25 cellular contexts compared by ENCODE assay signal in genomic region chrX:1597345-1598020, GRCh38. TPM values are rescaled to one million over a fixed set of nuclear protein-coding genes. Genes with fewer than 3 reads are reported as not detected.
DNase-seq lines count a peak whose midpoint lies in the region; ATAC-seq, FAIRE-seq and TF ChIP-seq lines count a peak whose summit lies in the region.
"Had no signal": no experiment of that assay in that cellular context is flagged by ENCODE, and none has a peak within 500 bp of the region (broad histone marks: within the 10 kb centered on the region; RNA-seq: fewer than 3 reads in every experiment).

No MANE protein-coding gene starts in this region.

- no peak overlapping the region for H3K27ac ChIP-seq in H9 (ENCODE audit: insufficient read length, low read depth, low read length)
- H3K27ac ChIP-seq in HepG2 (ENCODE audit: extremely low read length, insufficient read depth, low read length), result no peak overlapping the region
- no peak overlapping the region for H3K27ac ChIP-seq in thyroid gland
- H3K27ac ChIP-seq: body of pancreas had no signal

- peak overlapping the region; percentile 29 for H3K27ac Mint-ChIP-seq in activated T-cell treated with anti-CD3 and anti-CD28 coated beads, Interleukin-2, amount 50 U/mL, for 24 hours
- H3K27ac Mint-ChIP-seq in H9, result peak overlapping the region in 2 of 3 experiments; percentile 22 to 75; a peak in 1 of 7 replicates
- no peak overlapping the region for H3K27ac Mint-ChIP-seq in stimulated activated memory B cell treated with anti-CD40 and anti-IgM and Interleukin-4, amounts not matched to agents 10 μg/mL and 1 μg/mL and 100 μg/mL, for 72 hours

- no peak overlapping the region for H3K23ac ChIP-seq in H9 (ENCODE audit: insufficient read length, low read depth, low read length)

- no peak overlapping the region for H2BK20ac ChIP-seq in H9 (ENCODE audit: low read depth, low read length, poor library complexity, severe bottlenecking)

- H3K27me3 ChIP-seq in H9 (ENCODE audit: insufficient read depth, low read length) (no peaks in the 10 kb centered on the region), HepG2 (ENCODE audit: control insufficient read depth in 1 of 2, insufficient read depth in 2 of 2, low read length in 2 of 2) (no peaks in the 10 kb centered on the region; a peak in 1 of 5 replicates), thyroid gland (no peaks in the 10 kb centered on the region)
- H3K27me3 ChIP-seq: body of pancreas had no signal

- peaks cover 39% of the 10 kb centered on the region for H3K4me1 Mint-ChIP-seq in activated T-cell treated with anti-CD3 and anti-CD28 coated beads, Interleukin-2, amount 50 U/mL, for 24 hours (ENCODE audit: low read depth)
- peaks cover 8 to 9% of the 10 kb centered on the region in 2 experiments for H3K4me1 Mint-ChIP-seq in H9
- peaks cover 45% of the 10 kb centered on the region for H3K4me1 Mint-ChIP-seq in stimulated activated memory B cell treated with anti-CD40 and anti-IgM and Interleukin-4, amounts not matched to agents 10 μg/mL and 1 μg/mL and 100 μg/mL, for 72 hours

- H3K27me3 Mint-ChIP-seq in activated T-cell treated with anti-CD3 and anti-CD28 coated beads, Interleukin-2, amount 50 U/mL, for 24 hours, result no peaks in the 10 kb centered on the region
- H3K27me3 Mint-ChIP-seq in H9 (ENCODE audit: low read depth), result no peaks in the 10 kb centered on the region
- no peaks in the 10 kb centered on the region for H3K27me3 Mint-ChIP-seq in stimulated activated memory B cell treated with anti-CD40 and anti-IgM and Interleukin-4, amounts not matched to agents 10 μg/mL and 1 μg/mL and 100 μg/mL, for 72 hours

- peaks cover 92% of the 10 kb centered on the region for H3K36me3 Mint-ChIP-seq in activated T-cell treated with anti-CD3 and anti-CD28 coated beads, Interleukin-2, amount 50 U/mL, for 24 hours (ENCODE audit: low read depth)
- H3K36me3 Mint-ChIP-seq in H9 (ENCODE audit: insufficient read depth in 1 of 3, low read depth in 3 of 3), result peaks cover 53 to 85% (median 80%) of the 10 kb centered on the region in 3 experiments
- peaks cover 90% of the 10 kb centered on the region for H3K36me3 Mint-ChIP-seq in stimulated activated memory B cell treated with anti-CD40 and anti-IgM and Interleukin-4, amounts not matched to agents 10 μg/mL and 1 μg/mL and 100 μg/mL, for 72 hours

- BruUV-seq in HepG2 (replicated peaks; lab: Mats Ljungman, UMichigan), result no TSS peak

- H3K4me3 ChIP-seq in HepG2 (replicated peaks in 1 of 3; ENCODE audit: insufficient read depth in 1 of 3, low read depth in 2 of 3, low read length in 3 of 3), result no peak overlapping the region
- no peak overlapping the region for H3K4me3 ChIP-seq in thyroid gland (replicated peaks in 1 of 3)
- H3K4me3 ChIP-seq: body of pancreas had no signal

- H3K4me3 Mint-ChIP-seq in activated T-cell treated with anti-CD3 and anti-CD28 coated beads, Interleukin-2, amount 50 U/mL, for 24 hours, result no peak overlapping the region
- H3K4me3 Mint-ChIP-seq in H9, result no peak overlapping the region
- peak overlapping the region; percentile 18 for H3K4me3 Mint-ChIP-seq in stimulated activated memory B cell treated with anti-CD40 and anti-IgM and Interleukin-4, amounts not matched to agents 10 μg/mL and 1 μg/mL and 100 μg/mL, for 72 hours
- H3K4me3 Mint-ChIP-seq: CD14-positive monocyte had no signal

- H3K14ac ChIP-seq in H9 (ENCODE audit: insufficient read depth, low read length), result no peak overlapping the region

- no peak overlapping the region for H3K56ac ChIP-seq in H9 (ENCODE audit: insufficient read length, low read depth, low read length)

- H3K9ac ChIP-seq in H9 (ENCODE audit: extremely low read depth, insufficient read length, low read length), result no peak overlapping the region
- no peak overlapping the region for H3K9ac ChIP-seq in HepG2 (ENCODE audit: insufficient read depth, low read depth, low read length)

- H4K5ac ChIP-seq in H9 (ENCODE audit: insufficient read length, low read depth, low read length), result no peak overlapping the region

- no peak overlapping the region for H3K4ac ChIP-seq in H9 (ENCODE audit: low read depth, low read length)

- H2BK15ac ChIP-seq in H9 (ENCODE audit: low read depth, low read length), result no peak overlapping the region

- TF ChIP-seq POLR2A in HepG2 (IDR thresholded peaks at IDR 0.05; ENCODE audit: insufficient read depth in 1 of 2, low read depth in 2 of 2, low read length in 2 of 2), result no peak
- no peak for TF ChIP-seq POLR2A in thyroid gland (IDR thresholded peaks at IDR 0.05)

- H2BK12ac ChIP-seq in H9 (ENCODE audit: insufficient read length, low read depth, low read length), result no peak overlapping the region

- peaks cover 14% of the 10 kb centered on the region for H3K79me1 ChIP-seq in H9 (ENCODE audit: insufficient read depth, low read depth, low read length, poor library complexity, severe bottlenecking)

- H3K79me2 ChIP-seq in H9 (ENCODE audit: insufficient read depth, low read length) (peaks cover 19% of the 10 kb centered on the region; the same call in 1 of the 2 replicates), HepG2 (ENCODE audit: insufficient read depth, low read length) (peaks cover 34% of the 10 kb centered on the region)

- no peak overlapping the region for H4K91ac ChIP-seq in H9 (ENCODE audit: insufficient read length, low read depth, low read length)

- H2BK120ac ChIP-seq in H9 (ENCODE audit: low read depth, low read length, poor library complexity, severe bottlenecking), result no peak overlapping the region

- no peak overlapping the region for H3T11ph ChIP-seq in H9 (ENCODE audit: low read length)

- POLR2A ChIA-PET in HepG2 (lab: Yijun Ruan, JAX), result no interaction called here

- H3K9me3 ChIP-seq in H9 (ENCODE audit: control insufficient read depth, low read depth, low read length) (no peaks in the 10 kb centered on the region), HepG2 (ENCODE audit: low read length) (no peaks in the 10 kb centered on the region), thyroid gland (no peaks in the 10 kb centered on the region)
- H3K9me3 ChIP-seq: body of pancreas had no signal

- H2AFZ ChIP-seq in H9 (ENCODE audit: low read length), result no peak overlapping the region
- H2AFZ ChIP-seq in HepG2 (ENCODE audit: low read length), result no peak overlapping the region

- H3K36me3 ChIP-seq in HepG2 (replicated peaks in 1 of 2; ENCODE audit: control insufficient read depth in 1 of 2, insufficient read depth in 2 of 2, low read length in 2 of 2) (peaks cover 37 to 85% of the 10 kb centered on the region in 2 experiments), thyroid gland (peaks cover 83% of the 10 kb centered on the region in 2 donors)

- WGBS in H9 (ENCODE audit: extremely low coverage, insufficient read length, low lambda C conversion rate), result no CpG with 5 or more reads among the region's 25 CpGs
- 98% methylated on average over 18 of the region's 25 CpGs for WGBS in HepG2 (ENCODE audit: low lambda C conversion rate)
- WGBS in thyroid gland, 2 donors, result 88 to 89% methylated on average over 22 to 24 of the region's 25 CpGs

- no peak for TF ChIP-seq RAD21 in HepG2 (CRISPR knock-in tag; IDR thresholded peaks at IDR 0.05)

- H3K18ac ChIP-seq in H9 (ENCODE audit: insufficient read length, low read depth, low read length), result no peak overlapping the region

- TF ChIP-seq EP300 in HepG2 (IDR thresholded peaks at IDR 0.05; ENCODE audit: low read depth in 2 of 2, low read length in 2 of 2) (no peak), HepG2 (CRISPR knock-in tag; IDR thresholded peaks at IDR 0.05; ENCODE audit: borderline replicate concordance) (no peak)

- FAIRE-seq in HepG2 (lab: Jason Lieb, UNC), result no peak
- FAIRE-seq: kidney had no signal

- CTCF ChIA-PET in HepG2 (lab: Yijun Ruan, JAX; ENCODE audit: low intra/inter-chr PET ratio, low total read pairs), result no interaction called here

- no peak for ATAC-seq in HepG2
- ATAC-seq in stimulated activated memory B cell treated with anti-CD40 and anti-IgM and Interleukin-4, amounts not matched to agents 10 μg/mL and 1 μg/mL and 100 μg/mL, for 72 hours, result no peak
- ATAC-seq: body of pancreas, Right ventricle myocardium inferior had no signal

- DNase-seq in activated T-cell treated with anti-CD3 and anti-CD28 coated beads, Interleukin-2, amount 50 U/mL, for 24 hours, result no peak
- DNase-seq in activated T-cell treated with anti-CD3 and anti-CD28 coated beads for 4 hours (no peak), H9 (no peak), HepG2 (ENCODE audit: low spot score) (no peak), HUDEP-2 (lab: John Stamatoyannopoulos, UW; ENCODE audit: unreplicated experiment in 76 of 76) (no peak), thyroid gland (no peak)
- DNase-seq in activated CD4-positive, alpha-beta T cell treated with anti-CD3 and anti-CD28 coated beads for 1 hour, result no peak
- DNase-seq: body of pancreas; effector CD8-positive, alpha-beta T cell; foreskin melanocyte; GDM1; hippocampal formation; kidney; NCI-H146; NCI-H2171; NCI-H69; stimulated activated CD4-positive, alpha-beta T cell treated with anti-CD3 and anti-CD28 coated beads, Interleukin-12 subunit alpha, Interleukin-12 subunit beta, amount 100 ng/mL, for 4 hours; stimulated activated CD4-positive, alpha-beta T cell treated with anti-CD3 and anti-CD28 coated beads, Interleukin-4, amount 100 ng/mL, for 4 hours had no signal

- no peaks in the 10 kb centered on the region for H3K9me3 Mint-ChIP-seq in activated T-cell treated with anti-CD3 and anti-CD28 coated beads, Interleukin-2, amount 50 U/mL, for 24 hours
- H3K9me3 Mint-ChIP-seq in H9, result no peaks in the 10 kb centered on the region; a peak in 1 of 5 replicates
- no peaks in the 10 kb centered on the region for H3K9me3 Mint-ChIP-seq in stimulated activated memory B cell treated with anti-CD40 and anti-IgM and Interleukin-4, amounts not matched to agents 10 μg/mL and 1 μg/mL and 100 μg/mL, for 72 hours

- peaks cover 2% of the 10 kb centered on the region for H3K23me2 ChIP-seq in H9 (ENCODE audit: insufficient read length, low read depth, low read length, poor library complexity, severe bottlenecking)

- intact Hi-C loops in HepG2 (cut with micrococcal nuclease; ENCODE audit: unreplicated experiment) (no loop called here), thyroid gland (cut with DNase I) (loop anchor here (10.0 kb wide), 1 partner anchor 203 kb away; the partner anchor contains the start of gene SLC25A6)

- H2BK5ac ChIP-seq in H9 (ENCODE audit: insufficient read length, low read length), result no peak overlapping the region

- H3K4me2 ChIP-seq in H9 (ENCODE audit: insufficient read depth, insufficient read length, low read length) (no peak overlapping the region), HepG2 (ENCODE audit: low read depth, low read length) (no peak overlapping the region)

- H4K20me1 ChIP-seq in H9 (ENCODE audit: control insufficient read depth, insufficient read depth, insufficient read length), result peaks cover 4% of the 10 kb centered on the region
- H4K20me1 ChIP-seq in HepG2 (ENCODE audit: insufficient read depth, low read length), result peaks cover 32% of the 10 kb centered on the region; the same call in 1 of the 2 replicates

- H3K4me1 ChIP-seq in H9 (ENCODE audit: insufficient read depth, low read length) (no peaks in the 10 kb centered on the region), HepG2 (ENCODE audit: insufficient read depth, low read length) (0 out of 2 replicates have a peak, but pooled peaks cover 9% of the 10 kb centered on the region), thyroid gland (peaks cover 0 to 10% of the 10 kb centered on the region in 2 donors)

- in situ Hi-C loops in HepG2 (cut with HindIII; ENCODE audit: extremely low pct_ligation_motif_present, low pct_unique_long_range_greater_than_20kb), result no loop called here

- TF ChIP-seq CTCF in H9 (conservative IDR thresholded peaks at IDR 0.05) (no peak), HepG2 (CRISPR knock-in tag; IDR thresholded peaks at IDR 0.05) (no peak), thyroid gland (IDR thresholded peaks at IDR 0.05) (no peak)

- H2AK5ac ChIP-seq in H9 (ENCODE audit: insufficient read length, low read length), result no peak overlapping the region

- H4K8ac ChIP-seq in H9 (replicated peaks; ENCODE audit: insufficient read length, low read depth, low read length), result no peak overlapping the region

RNA-seq across cellular contexts. Expression of gene AKAP17A, which starts 6.1 kb away (rescaled TPM):
- total RNA-seq in H9 (2021) (39.7 and 42.1 TPM in 2 replicates), HepG2 (2016; rRNA removed; fragmentation: Illumina TruSeq; extraction: Trizol) (16.8 and 26.5 TPM in 2 replicates), thyroid gland (10 to 100 TPM; 56.7 to 82.6 (median 63.1) TPM)
- 6.5 and 6.8 TPM in 2 replicates for total RNA-seq in HepG2 (2016; cell fraction: cytosol; rRNA removed; fragmentation: Illumina TruSeq; extraction: Trizol; ENCODE audit: low read depth)
- total RNA-seq in HepG2 (2016; cell fraction: insoluble cytoplasmic fraction; rRNA removed; fragmentation: Illumina TruSeq; extraction: Trizol), result 14.2 and 27.6 TPM in 2 replicates
- 10.5 and 10.6 TPM in 2 replicates for total RNA-seq in HepG2 (2016; cell fraction: membrane; rRNA removed; fragmentation: Illumina TruSeq; extraction: Trizol)
- total RNA-seq in HepG2 (2016; cell fraction: nucleus; rRNA removed; fragmentation: Illumina TruSeq; extraction: Trizol), result 20.8 and 27.2 TPM in 2 replicates
- 20.5 and 29.8 TPM in 2 replicates for polyA plus RNA-seq in HepG2 (2011; rRNA removed)
- 8.1 and 10.8 TPM in 2 replicates for polyA plus RNA-seq in HepG2 (2011; cell fraction: cytosol; rRNA removed)
- 303 and 327 TPM in 2 replicates for polyA plus RNA-seq in HepG2 (2011; cell fraction: nucleus; rRNA removed)
- 24.1 and 26.3 TPM in 2 replicates for polyA plus RNA-seq in HepG2 (2012)
- polyA plus RNA-seq in HepG2 (2016; cell fraction: cytosol; fragmentation: Illumina TruSeq; extraction: Trizol; ENCODE audit: low read depth), result 2.3 and 2.6 TPM in 2 replicates
- polyA plus RNA-seq in HepG2 (2016; cell fraction: insoluble cytoplasmic fraction; fragmentation: Illumina TruSeq; extraction: Trizol; ENCODE audit: low read depth), result 17.5 and 20.6 TPM in 2 replicates
- polyA plus RNA-seq in HepG2 (2016; cell fraction: membrane; fragmentation: Illumina TruSeq; extraction: Trizol; ENCODE audit: low read depth), result 6.1 and 6.3 TPM in 2 replicates
- polyA plus RNA-seq in HepG2 (2016; cell fraction: nucleus; fragmentation: Illumina TruSeq; extraction: Trizol; ENCODE audit: insufficient read depth, low read depth), result 80.9 and 81.0 TPM in 2 replicates
- polyA minus RNA-seq in HepG2 (2011; rRNA and poly(A)+ RNA removed; ENCODE audit: low replicate concordance), result 5.9 and 7.1 TPM in 2 replicates
- polyA minus RNA-seq in HepG2 (2011; cell fraction: cytosol; rRNA and poly(A)+ RNA removed), result 4.2 and 5.9 TPM in 2 replicates
- 19.3 and 20.2 TPM in 2 replicates for polyA minus RNA-seq in HepG2 (2011; cell fraction: nucleus; rRNA and poly(A)+ RNA removed)

RNA-seq across cellular contexts. Expression of gene ASMT, which starts 17.4 kb away (rescaled TPM):
- total RNA-seq in H9 (2021) (1.0 and 1.4 TPM in 2 replicates), HepG2 (2016; rRNA removed; fragmentation: Illumina TruSeq; extraction: Trizol) (not detected in 2 replicates), thyroid gland (not detected)
- total RNA-seq in HepG2 (2016; cell fraction: cytosol; rRNA removed; fragmentation: Illumina TruSeq; extraction: Trizol; ENCODE audit: low read depth), result not detected in 2 replicates
- not detected in 2 replicates for total RNA-seq in HepG2 (2016; cell fraction: insoluble cytoplasmic fraction; rRNA removed; fragmentation: Illumina TruSeq; extraction: Trizol)
- not detected in 2 replicates for total RNA-seq in HepG2 (2016; cell fraction: membrane; rRNA removed; fragmentation: Illumina TruSeq; extraction: Trizol)
- total RNA-seq in HepG2 (2016; cell fraction: nucleus; rRNA removed; fragmentation: Illumina TruSeq; extraction: Trizol), result not detected in 2 replicates
- 0.04 and 0.33 TPM in 2 replicates for polyA plus RNA-seq in HepG2 (2011; rRNA removed)
- 0.04 and 0.06 TPM in 2 replicates for polyA plus RNA-seq in HepG2 (2011; cell fraction: cytosol; rRNA removed)
- polyA plus RNA-seq in HepG2 (2011; cell fraction: nucleus; rRNA removed), result not detected in 2 replicates
- polyA plus RNA-seq in HepG2 (2012), result not detected in 2 replicates
- polyA plus RNA-seq in HepG2 (2016; cell fraction: cytosol; fragmentation: Illumina TruSeq; extraction: Trizol; ENCODE audit: low read depth), result 0.14 TPM in 1 of 2 replicates, not detected in the other
- polyA plus RNA-seq in HepG2 (2016; cell fraction: insoluble cytoplasmic fraction; fragmentation: Illumina TruSeq; extraction: Trizol; ENCODE audit: low read depth), result not detected in 2 replicates
- 0.15 TPM in 1 of 2 replicates, not detected in the other for polyA plus RNA-seq in HepG2 (2016; cell fraction: membrane; fragmentation: Illumina TruSeq; extraction: Trizol; ENCODE audit: low read depth)
- not detected in 2 replicates for polyA plus RNA-seq in HepG2 (2016; cell fraction: nucleus; fragmentation: Illumina TruSeq; extraction: Trizol; ENCODE audit: insufficient read depth, low read depth)
- not detected in 2 replicates for polyA minus RNA-seq in HepG2 (2011; rRNA and poly(A)+ RNA removed; ENCODE audit: low replicate concordance)
- polyA minus RNA-seq in HepG2 (2011; cell fraction: cytosol; rRNA and poly(A)+ RNA removed), result not detected in 2 replicates
- not detected in 2 replicates for polyA minus RNA-seq in HepG2 (2011; cell fraction: nucleus; rRNA and poly(A)+ RNA removed)
- total RNA-seq: body of pancreas, esophagus mucosa, lung microvascular endothelial cell, myocyte, osteocyte, Right ventricle myocardium inferior had no signal
- polyA plus RNA-seq: CD14-positive monocyte had no signal
